In the genomic region with DNA sequence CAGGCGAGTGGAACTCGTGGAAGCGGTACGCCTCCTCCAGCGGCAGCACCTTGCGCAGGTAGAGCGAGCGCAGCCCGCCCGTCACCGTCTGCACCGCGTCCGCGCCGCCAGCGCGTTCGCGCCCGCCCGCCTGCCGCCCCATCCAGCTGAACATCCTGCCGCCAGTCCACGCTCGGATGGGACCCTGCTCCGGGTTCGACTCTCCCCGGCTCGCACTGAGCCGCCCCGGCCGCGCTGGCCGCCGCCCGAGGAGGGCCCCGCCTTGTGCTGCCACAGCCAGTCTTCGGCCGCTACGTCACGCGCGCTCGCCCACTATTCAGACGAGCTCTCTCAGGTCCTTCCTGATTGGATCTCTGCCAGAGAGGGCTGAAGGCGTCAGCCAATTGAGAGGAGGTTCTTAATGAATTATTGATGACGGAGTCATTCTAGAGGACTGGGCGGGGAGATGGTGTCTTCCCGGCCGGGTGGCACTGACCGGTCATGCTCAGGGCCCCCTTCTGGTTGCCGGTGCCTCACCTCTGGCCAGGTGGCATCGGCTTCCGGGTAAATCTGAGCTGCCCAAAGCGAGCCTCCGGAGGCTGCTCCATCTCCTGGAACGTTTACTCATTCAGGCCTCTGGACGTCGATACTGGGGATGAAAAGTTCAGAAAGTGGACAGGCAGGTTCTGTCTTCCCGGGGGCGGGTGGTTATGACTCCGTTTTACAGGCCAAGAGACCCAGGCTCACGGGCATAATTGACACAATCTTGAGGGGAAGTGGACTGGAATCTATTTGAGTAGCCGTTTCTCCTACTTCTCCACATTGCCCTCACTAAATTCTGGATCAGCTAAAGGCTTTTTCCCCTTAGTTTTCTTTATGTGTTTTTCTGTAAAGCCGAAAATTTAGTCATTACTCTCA, we compare ENCODE assay signal across 1 cellular context.
A peak's percentile ranks its signal among the peaks of the same experiment; 100 is the strongest.
TF ChIP-seq lines count a peak whose summit lies in the region.

A gene (minus strand): TSS at position 217 of the 897 bp plus-strand sequence. CDS start 63 bp downstream, at position 154.

TF ChIP-seq in HepG2, 621 proteins besides CTCF, POLR2A, EP300 and RAD21 (continued from another document and continues in another):
- TF ChIP-seq, protein P1, sequence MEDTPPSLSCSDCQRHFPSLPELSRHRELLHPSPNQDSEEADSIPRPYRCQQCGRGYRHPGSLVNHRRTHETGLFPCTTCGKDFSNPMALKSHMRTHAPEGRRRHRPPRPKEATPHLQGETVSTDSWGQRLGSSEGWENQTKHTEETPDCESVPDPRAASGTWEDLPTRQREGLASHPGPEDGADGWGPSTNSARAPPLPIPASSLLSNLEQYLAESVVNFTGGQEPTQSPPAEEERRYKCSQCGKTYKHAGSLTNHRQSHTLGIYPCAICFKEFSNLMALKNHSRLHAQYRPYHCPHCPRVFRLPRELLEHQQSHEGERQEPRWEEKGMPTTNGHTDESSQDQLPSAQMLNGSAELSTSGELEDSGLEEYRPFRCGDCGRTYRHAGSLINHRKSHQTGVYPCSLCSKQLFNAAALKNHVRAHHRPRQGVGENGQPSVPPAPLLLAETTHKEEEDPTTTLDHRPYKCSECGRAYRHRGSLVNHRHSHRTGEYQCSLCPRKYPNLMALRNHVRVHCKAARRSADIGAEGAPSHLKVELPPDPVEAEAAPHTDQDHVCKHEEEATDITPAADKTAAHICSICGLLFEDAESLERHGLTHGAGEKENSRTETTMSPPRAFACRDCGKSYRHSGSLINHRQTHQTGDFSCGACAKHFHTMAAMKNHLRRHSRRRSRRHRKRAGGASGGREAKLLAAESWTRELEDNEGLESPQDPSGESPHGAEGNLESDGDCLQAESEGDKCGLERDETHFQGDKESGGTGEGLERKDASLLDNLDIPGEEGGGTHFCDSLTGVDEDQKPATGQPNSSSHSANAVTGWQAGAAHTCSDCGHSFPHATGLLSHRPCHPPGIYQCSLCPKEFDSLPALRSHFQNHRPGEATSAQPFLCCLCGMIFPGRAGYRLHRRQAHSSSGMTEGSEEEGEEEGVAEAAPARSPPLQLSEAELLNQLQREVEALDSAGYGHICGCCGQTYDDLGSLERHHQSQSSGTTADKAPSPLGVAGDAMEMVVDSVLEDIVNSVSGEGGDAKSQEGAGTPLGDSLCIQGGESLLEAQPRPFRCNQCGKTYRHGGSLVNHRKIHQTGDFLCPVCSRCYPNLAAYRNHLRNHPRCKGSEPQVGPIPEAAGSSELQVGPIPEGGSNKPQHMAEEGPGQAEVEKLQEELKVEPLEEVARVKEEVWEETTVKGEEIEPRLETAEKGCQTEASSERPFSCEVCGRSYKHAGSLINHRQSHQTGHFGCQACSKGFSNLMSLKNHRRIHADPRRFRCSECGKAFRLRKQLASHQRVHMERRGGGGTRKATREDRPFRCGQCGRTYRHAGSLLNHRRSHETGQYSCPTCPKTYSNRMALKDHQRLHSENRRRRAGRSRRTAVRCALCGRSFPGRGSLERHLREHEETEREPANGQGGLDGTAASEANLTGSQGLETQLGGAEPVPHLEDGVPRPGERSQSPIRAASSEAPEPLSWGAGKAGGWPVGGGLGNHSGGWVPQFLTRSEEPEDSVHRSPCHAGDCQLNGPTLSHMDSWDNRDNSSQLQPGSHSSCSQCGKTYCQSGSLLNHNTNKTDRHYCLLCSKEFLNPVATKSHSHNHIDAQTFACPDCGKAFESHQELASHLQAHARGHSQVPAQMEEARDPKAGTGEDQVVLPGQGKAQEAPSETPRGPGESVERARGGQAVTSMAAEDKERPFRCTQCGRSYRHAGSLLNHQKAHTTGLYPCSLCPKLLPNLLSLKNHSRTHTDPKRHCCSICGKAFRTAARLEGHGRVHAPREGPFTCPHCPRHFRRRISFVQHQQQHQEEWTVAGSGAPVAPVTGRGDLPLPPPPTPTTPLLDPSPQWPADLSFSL (CRISPR knock-in tag; IDR thresholded peaks at IDR 0.05) = no peak
- TF ChIP-seq KLF12 (CRISPR knock-in tag; IDR thresholded peaks at IDR 0.05; ENCODE audit: borderline replicate concordance) = no peak; the same call in 1 of the 2 replicates
- TF ChIP-seq PLRG1 (conservative IDR thresholded peaks at IDR 0.05) = no peak
- TF ChIP-seq SP5 (CRISPR knock-in tag; IDR thresholded peaks at IDR 0.05; ENCODE audit: borderline replicate concordance, low read depth) = peak; percentile 39; the same call in 1 of the 2 replicates
- TF ChIP-seq, protein P2, sequence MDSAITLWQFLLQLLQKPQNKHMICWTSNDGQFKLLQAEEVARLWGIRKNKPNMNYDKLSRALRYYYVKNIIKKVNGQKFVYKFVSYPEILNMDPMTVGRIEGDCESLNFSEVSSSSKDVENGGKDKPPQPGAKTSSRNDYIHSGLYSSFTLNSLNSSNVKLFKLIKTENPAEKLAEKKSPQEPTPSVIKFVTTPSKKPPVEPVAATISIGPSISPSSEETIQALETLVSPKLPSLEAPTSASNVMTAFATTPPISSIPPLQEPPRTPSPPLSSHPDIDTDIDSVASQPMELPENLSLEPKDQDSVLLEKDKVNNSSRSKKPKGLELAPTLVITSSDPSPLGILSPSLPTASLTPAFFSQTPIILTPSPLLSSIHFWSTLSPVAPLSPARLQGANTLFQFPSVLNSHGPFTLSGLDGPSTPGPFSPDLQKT (CRISPR knock-in tag; IDR thresholded peaks at IDR 0.05; ENCODE audit: borderline replicate concordance) = no peak
- TF ChIP-seq RAD51 (IDR thresholded peaks at IDR 0.05; ENCODE audit: borderline replicate concordance) = no peak
- TF ChIP-seq PPARG (CRISPR knock-in tag; conservative IDR thresholded peaks at IDR 0.05) = 0 out of 2 replicates have a peak, but pooled peaks have one; percentile 13
- TF ChIP-seq ZNF3 (CRISPR knock-in tag; IDR thresholded peaks at IDR 0.05) = no peak
- peak; percentile 30; the same call in 1 of the 2 replicates for TF ChIP-seq ZBTB7B (CRISPR knock-in tag; IDR thresholded peaks at IDR 0.05)
- TF ChIP-seq FOXP1 (IDR thresholded peaks at IDR 0.05) = no peak
- TF ChIP-seq FOXP1 (CRISPR knock-in tag; IDR thresholded peaks at IDR 0.05) = no peak
- TF ChIP-seq ZNF780A (CRISPR knock-in tag; IDR thresholded peaks at IDR 0.05) = no peak
- TF ChIP-seq ZNF850 (CRISPR knock-in tag; conservative IDR thresholded peaks at IDR 0.05) = no peak
- TF ChIP-seq THAP11 (CRISPR knock-in tag; IDR thresholded peaks at IDR 0.05) = peak; percentile 57; the same call in 1 of the 2 replicates
- TF ChIP-seq, protein P3, sequence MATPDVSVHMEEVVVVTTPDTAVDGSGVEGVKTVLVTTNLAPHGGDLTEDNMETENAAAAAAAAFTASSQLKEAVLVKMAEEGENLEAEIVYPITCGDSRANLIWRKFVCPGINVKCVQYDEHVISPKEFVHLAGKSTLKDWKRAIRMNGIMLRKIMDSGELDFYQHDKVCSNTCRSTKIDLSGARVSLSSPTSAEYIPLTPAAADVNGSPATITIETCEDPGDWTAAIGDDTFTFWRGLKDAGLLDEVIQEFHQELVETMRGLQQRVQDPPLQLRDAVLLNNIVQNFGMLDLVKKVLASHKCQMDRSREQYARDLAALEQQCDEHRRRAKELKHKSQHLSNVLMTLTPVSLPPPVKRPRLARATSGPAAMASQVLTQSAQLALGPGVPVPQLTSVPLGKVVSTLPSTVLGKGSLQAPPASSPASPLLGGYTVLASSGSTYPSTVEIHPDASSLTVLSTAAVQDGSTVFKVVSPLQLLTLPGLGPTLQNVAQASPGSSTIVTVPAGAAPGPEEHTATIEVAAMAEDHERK (CRISPR knock-in tag; IDR thresholded peaks at IDR 0.05; ENCODE audit: low read depth) = no peak
- no peak for TF ChIP-seq FOXO1 (CRISPR knock-in tag; IDR thresholded peaks at IDR 0.05)
- TF ChIP-seq ZNF678 (CRISPR knock-in tag; IDR thresholded peaks at IDR 0.05) = peak; percentile 90
- peak; percentile 77; the same call in 1 of the 2 replicates for TF ChIP-seq ZSCAN12 (CRISPR knock-in tag; IDR thresholded peaks at IDR 0.05)
- TF ChIP-seq, protein P4, sequence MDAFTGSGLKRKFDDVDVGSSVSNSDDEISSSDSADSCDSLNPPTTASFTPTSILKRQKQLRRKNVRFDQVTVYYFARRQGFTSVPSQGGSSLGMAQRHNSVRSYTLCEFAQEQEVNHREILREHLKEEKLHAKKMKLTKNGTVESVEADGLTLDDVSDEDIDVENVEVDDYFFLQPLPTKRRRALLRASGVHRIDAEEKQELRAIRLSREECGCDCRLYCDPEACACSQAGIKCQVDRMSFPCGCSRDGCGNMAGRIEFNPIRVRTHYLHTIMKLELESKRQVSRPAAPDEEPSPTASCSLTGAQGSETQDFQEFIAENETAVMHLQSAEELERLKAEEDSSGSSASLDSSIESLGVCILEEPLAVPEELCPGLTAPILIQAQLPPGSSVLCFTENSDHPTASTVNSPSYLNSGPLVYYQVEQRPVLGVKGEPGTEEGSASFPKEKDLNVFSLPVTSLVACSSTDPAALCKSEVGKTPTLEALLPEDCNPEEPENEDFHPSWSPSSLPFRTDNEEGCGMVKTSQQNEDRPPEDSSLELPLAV (CRISPR knock-in tag; conservative IDR thresholded peaks at IDR 0.05; ENCODE audit: low read depth) = no peak
- peak; percentile 50; the same call in 1 of the 2 replicates for TF ChIP-seq ZNF598 (CRISPR knock-in tag; IDR thresholded peaks at IDR 0.05; ENCODE audit: borderline replicate concordance)
- no peak for TF ChIP-seq NPAS2 (CRISPR knock-in tag; IDR thresholded peaks at IDR 0.05; ENCODE audit: borderline replicate concordance)
- TF ChIP-seq ZNF232 (CRISPR knock-in tag; IDR thresholded peaks at IDR 0.05; ENCODE audit: borderline replicate concordance) = 0 out of 2 replicates have a peak, but pooled peaks have one; percentile 36
- TF ChIP-seq, protein P5, sequence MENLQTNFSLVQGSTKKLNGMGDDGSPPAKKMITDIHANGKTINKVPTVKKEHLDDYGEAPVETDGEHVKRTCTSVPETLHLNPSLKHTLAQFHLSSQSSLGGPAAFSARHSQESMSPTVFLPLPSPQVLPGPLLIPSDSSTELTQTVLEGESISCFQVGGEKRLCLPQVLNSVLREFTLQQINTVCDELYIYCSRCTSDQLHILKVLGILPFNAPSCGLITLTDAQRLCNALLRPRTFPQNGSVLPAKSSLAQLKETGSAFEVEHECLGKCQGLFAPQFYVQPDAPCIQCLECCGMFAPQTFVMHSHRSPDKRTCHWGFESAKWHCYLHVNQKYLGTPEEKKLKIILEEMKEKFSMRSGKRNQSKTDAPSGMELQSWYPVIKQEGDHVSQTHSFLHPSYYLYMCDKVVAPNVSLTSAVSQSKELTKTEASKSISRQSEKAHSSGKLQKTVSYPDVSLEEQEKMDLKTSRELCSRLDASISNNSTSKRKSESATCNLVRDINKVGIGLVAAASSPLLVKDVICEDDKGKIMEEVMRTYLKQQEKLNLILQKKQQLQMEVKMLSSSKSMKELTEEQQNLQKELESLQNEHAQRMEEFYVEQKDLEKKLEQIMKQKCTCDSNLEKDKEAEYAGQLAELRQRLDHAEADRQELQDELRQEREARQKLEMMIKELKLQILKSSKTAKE (CRISPR knock-in tag; IDR thresholded peaks at IDR 0.05; ENCODE audit: borderline replicate concordance) = no peak
- TF ChIP-seq, protein P6, sequence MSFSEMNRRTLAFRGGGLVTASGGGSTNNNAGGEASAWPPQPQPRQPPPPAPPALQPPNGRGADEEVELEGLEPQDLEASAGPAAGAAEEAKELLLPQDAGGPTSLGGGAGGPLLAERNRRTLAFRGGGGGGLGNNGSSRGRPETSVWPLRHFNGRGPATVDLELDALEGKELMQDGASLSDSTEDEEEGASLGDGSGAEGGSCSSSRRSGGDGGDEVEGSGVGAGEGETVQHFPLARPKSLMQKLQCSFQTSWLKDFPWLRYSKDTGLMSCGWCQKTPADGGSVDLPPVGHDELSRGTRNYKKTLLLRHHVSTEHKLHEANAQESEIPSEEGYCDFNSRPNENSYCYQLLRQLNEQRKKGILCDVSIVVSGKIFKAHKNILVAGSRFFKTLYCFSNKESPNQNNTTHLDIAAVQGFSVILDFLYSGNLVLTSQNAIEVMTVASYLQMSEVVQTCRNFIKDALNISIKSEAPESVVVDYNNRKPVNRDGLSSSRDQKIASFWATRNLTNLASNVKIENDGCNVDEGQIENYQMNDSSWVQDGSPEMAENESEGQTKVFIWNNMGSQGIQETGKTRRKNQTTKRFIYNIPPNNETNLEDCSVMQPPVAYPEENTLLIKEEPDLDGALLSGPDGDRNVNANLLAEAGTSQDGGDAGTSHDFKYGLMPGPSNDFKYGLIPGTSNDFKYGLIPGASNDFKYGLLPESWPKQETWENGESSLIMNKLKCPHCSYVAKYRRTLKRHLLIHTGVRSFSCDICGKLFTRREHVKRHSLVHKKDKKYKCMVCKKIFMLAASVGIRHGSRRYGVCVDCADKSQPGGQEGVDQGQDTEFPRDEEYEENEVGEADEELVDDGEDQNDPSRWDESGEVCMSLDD (CRISPR knock-in tag; IDR thresholded peaks at IDR 0.05; ENCODE audit: borderline replicate concordance) = no peak
- TF ChIP-seq, protein P7, sequence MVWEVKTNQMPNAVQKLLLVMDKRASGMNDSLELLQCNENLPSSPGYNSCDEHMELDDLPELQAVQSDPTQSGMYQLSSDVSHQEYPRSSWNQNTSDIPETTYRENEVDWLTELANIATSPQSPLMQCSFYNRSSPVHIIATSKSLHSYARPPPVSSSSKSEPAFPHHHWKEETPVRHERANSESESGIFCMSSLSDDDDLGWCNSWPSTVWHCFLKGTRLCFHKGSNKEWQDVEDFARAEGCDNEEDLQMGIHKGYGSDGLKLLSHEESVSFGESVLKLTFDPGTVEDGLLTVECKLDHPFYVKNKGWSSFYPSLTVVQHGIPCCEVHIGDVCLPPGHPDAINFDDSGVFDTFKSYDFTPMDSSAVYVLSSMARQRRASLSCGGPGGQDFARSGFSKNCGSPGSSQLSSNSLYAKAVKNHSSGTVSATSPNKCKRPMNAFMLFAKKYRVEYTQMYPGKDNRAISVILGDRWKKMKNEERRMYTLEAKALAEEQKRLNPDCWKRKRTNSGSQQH (CRISPR knock-in tag; IDR thresholded peaks at IDR 0.05; ENCODE audit: low read depth) = peak; percentile 69
- no peak; the same call in 1 of the 2 replicates for TF ChIP-seq ZNF558 (CRISPR knock-in tag; IDR thresholded peaks at IDR 0.05; ENCODE audit: borderline replicate concordance)
- TF ChIP-seq LCORL (IDR thresholded peaks at IDR 0.05) = no peak
- TF ChIP-seq LCORL (CRISPR knock-in tag; IDR thresholded peaks at IDR 0.05) = peak; percentile 40; the same call in 1 of the 2 replicates
- TF ChIP-seq KDM2A (CRISPR knock-in tag; IDR thresholded peaks at IDR 0.05; ENCODE audit: borderline replicate concordance, low read depth) = peak; percentile 66
- no peak for TF ChIP-seq MZF1 (CRISPR knock-in tag; IDR thresholded peaks at IDR 0.05; ENCODE audit: borderline replicate concordance)
- TF ChIP-seq HMG20A (CRISPR knock-in tag; IDR thresholded peaks at IDR 0.05; ENCODE audit: borderline replicate concordance) = peak; percentile 18; the same call in 1 of the 2 replicates
- TF ChIP-seq ZNF674 (CRISPR knock-in tag; IDR thresholded peaks at IDR 0.05; ENCODE audit: low read depth) = 0 out of 2 replicates have a peak, but pooled peaks have one; percentile 70
- no peak for TF ChIP-seq JUN (CRISPR knock-in tag; IDR thresholded peaks at IDR 0.05)
- TF ChIP-seq PRPF4 (IDR thresholded peaks at IDR 0.05; ENCODE audit: low read depth, low read length, poor library complexity, severe bottlenecking) = no peak
- TF ChIP-seq, protein P8, sequence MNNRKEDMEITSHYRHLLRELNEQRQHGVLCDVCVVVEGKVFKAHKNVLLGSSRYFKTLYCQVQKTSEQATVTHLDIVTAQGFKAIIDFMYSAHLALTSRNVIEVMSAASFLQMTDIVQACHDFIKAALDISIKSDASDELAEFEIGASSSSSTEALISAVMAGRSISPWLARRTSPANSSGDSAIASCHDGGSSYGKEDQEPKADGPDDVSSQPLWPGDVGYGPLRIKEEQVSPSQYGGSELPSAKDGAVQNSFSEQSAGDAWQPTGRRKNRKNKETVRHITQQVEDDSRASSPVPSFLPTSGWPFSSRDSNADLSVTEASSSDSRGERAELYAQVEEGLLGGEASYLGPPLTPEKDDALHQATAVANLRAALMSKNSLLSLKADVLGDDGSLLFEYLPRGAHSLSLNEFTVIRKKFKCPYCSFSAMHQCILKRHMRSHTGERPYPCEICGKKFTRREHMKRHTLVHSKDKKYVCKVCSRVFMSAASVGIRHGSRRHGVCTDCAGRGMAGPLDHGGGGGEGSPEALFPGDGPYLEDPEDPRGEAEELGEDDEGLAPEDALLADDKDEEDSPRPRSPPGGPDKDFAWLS (CRISPR knock-in tag; IDR thresholded peaks at IDR 0.05; ENCODE audit: borderline replicate concordance) = no peak
